14 cellular contexts compared by ENCODE assay signal in genomic region chr3:172467170-172467824, GRCh38. TPM values are rescaled to one million over a fixed set of nuclear protein-coding genes. Genes with fewer than 3 reads are reported as not detected.
DNase-seq lines count a peak whose midpoint lies in the region; ATAC-seq, FAIRE-seq and TF ChIP-seq lines count a peak whose summit lies in the region.
"Had no signal": no experiment of that assay in that cellular context is flagged by ENCODE, and none has a peak within 500 bp of the region (broad histone marks: within the 10 kb centered on the region; RNA-seq: fewer than 3 reads in every experiment).

No MANE protein-coding gene starts in this region.

- dilution Hi-C loops in endothelial cell of umbilical vein (cut with MboI; ENCODE audit: extremely low pct_ligation_motif_present, low sequenced_read_pairs): no loop called here

- peak; percentile 90 for FAIRE-seq in endothelial cell of umbilical vein (lab: Jason Lieb, UNC)
- FAIRE-seq: pancreas had no signal

- H4K20me1 ChIP-seq in endothelial cell of umbilical vein (replicated peaks; ENCODE audit: control insufficient read depth, extremely low read depth, insufficient read depth, low read length): no peaks in the 10 kb centered on the region
- no peaks in the 10 kb centered on the region for H4K20me1 ChIP-seq in OCI-LY7 (ENCODE audit: insufficient read depth, low read length)

- H3K9me3 ChIP-seq in MG63 (peaks cover 6% of the 10 kb centered on the region), endothelial cell of umbilical vein (replicated peaks; ENCODE audit: control insufficient read depth, insufficient read depth, low read length) (no peaks in the 10 kb centered on the region), OCI-LY7 (ENCODE audit: low read length) (no peaks in the 10 kb centered on the region)
- H3K9me3 ChIP-seq: pancreas had no signal

- H3K4me3 ChIP-seq in MG63 (no peak overlapping the region), endothelial cell of umbilical vein (replicated peaks in 1 of 3; ENCODE audit: insufficient read depth in 1 of 3, low read depth in 1 of 3, low read length in 3 of 3) (no peak overlapping the region), OCI-LY7 (ENCODE audit: low read depth, low read length, poor library complexity, severe bottlenecking) (no peak overlapping the region)
- H3K4me3 ChIP-seq: left ventricle myocardium inferior, pancreas had no signal

- H3K27me3 ChIP-seq in MG63 (no peaks in the 10 kb centered on the region), endothelial cell of umbilical vein (ENCODE audit: control insufficient read depth in 2 of 2, insufficient read depth in 2 of 2, low read length in 2 of 2) (no peaks in the 10 kb centered on the region)
- H3K27me3 ChIP-seq: pancreas had no signal

- ATAC-seq in GM18873 (IDR thresholded peaks at IDR 0.05; ENCODE audit: low FRiP score, unreplicated experiment) (no peak), GM18505 (IDR thresholded peaks at IDR 0.05; ENCODE audit: unreplicated experiment) (no peak), GM19452 (IDR thresholded peaks at IDR 0.05; ENCODE audit: unreplicated experiment) (no peak)

- no peak for TF ChIP-seq POLR2A in endothelial cell of umbilical vein (IDR thresholded peaks at IDR 0.05; ENCODE audit: low read depth, low read length)
- no peak for TF ChIP-seq POLR2A in GM18505 (IDR thresholded peaks at IDR 0.05; ENCODE audit: borderline replicate concordance, extremely low read depth, insufficient read depth, insufficient read length)

- H3K79me2 ChIP-seq in endothelial cell of umbilical vein (ENCODE audit: control insufficient read depth, insufficient read depth, low read length): no peaks in the 10 kb centered on the region
- H3K79me2 ChIP-seq in OCI-LY7 (ENCODE audit: insufficient read depth, low read depth, low read length): no peaks in the 10 kb centered on the region

- peak overlapping the region; percentile 51 for H2AFZ ChIP-seq in endothelial cell of umbilical vein (ENCODE audit: low read depth, low read length)
- no peak overlapping the region for H2AFZ ChIP-seq in OCI-LY7 (ENCODE audit: low read length)

- TF ChIP-seq CTCF in endothelial cell of umbilical vein (IDR thresholded peaks at IDR 0.05; ENCODE audit: extremely low read depth in 1 of 2, insufficient read depth in 1 of 2, low read depth in 1 of 2, low read length in 2 of 2) (no peak), OCI-LY7 (conservative IDR thresholded peaks at IDR 0.05; ENCODE audit: low read length) (no peak)

- H3K27ac ChIP-seq in endothelial cell of umbilical vein (ENCODE audit: insufficient read depth, low read depth, low read length) (peak overlapping the region; percentile 36), OCI-LY7 (ENCODE audit: low read depth, low read length, poor library complexity, severe bottlenecking) (no peak overlapping the region)
- H3K27ac ChIP-seq: left ventricle myocardium inferior, pancreas had no signal

- H3K36me3 ChIP-seq in MG63: no peaks in the 10 kb centered on the region
- H3K36me3 ChIP-seq in endothelial cell of umbilical vein (ENCODE audit: control insufficient read depth in 2 of 2, extremely low read depth in 1 of 2, insufficient read depth in 2 of 2, low read length in 2 of 2): no peaks in the 10 kb centered on the region
- H3K36me3 ChIP-seq in OCI-LY7 (ENCODE audit: insufficient read depth, low read length): no peaks in the 10 kb centered on the region
- H3K36me3 ChIP-seq: left ventricle myocardium inferior, pancreas had no signal

- H3K4me1 ChIP-seq in endothelial cell of umbilical vein (ENCODE audit: control insufficient read depth, extremely low read depth, insufficient read depth, low read length) (peaks cover 23% of the 10 kb centered on the region), OCI-LY7 (ENCODE audit: insufficient read depth, low read length, poor library complexity, severe bottlenecking) (no peaks in the 10 kb centered on the region)
- H3K4me1 ChIP-seq: left ventricle myocardium inferior, pancreas had no signal

- no peak overlapping the region for H3K9ac ChIP-seq in endothelial cell of umbilical vein (replicated peaks; ENCODE audit: extremely low read depth, insufficient read depth, low read length)

- no peaks in the 10 kb centered on the region for H3K9me2 ChIP-seq in OCI-LY7 (ENCODE audit: insufficient read depth, low read length)

- CTCF ChIA-PET in endothelial cell of umbilical vein (lab: Charles Lee) (interaction anchor here (0.9 to 2.8 kb wide), 4 partner anchors 10 to 129 kb away, joined by 3 to 18 read pairs (median 5); no protein-coding TSS in a partner anchor), OCI-LY7 (lab: Charles Lee; ENCODE audit: unreplicated experiment) (no interaction called here)

- peak; percentile 13 for DNase-seq in ELF-1 (ENCODE audit: low read depth, low spot score)
- peak; percentile 46 for DNase-seq in MG63
- peak; percentile 91 for DNase-seq in endothelial cell of umbilical vein (ENCODE audit: low read depth, low spot score)
- DNase-seq in non-pigmented ciliary epithelial cell (ENCODE audit: low read depth): peak; percentile 43
- no peak for DNase-seq in OCI-LY7 (ENCODE audit: low spot score)
- DNase-seq: activated CD4-positive, alpha-beta T cell treated with anti-CD3 and anti-CD28 coated beads for 4 hours; activated effector memory CD4-positive, alpha-beta T cell treated with Interleukin-2 at 50 U/mL for 16 hours; COR-L47; left ventricle myocardium inferior; NCI-H774; pancreas had no signal

- POLR2A ChIA-PET in endothelial cell of umbilical vein (lab: Charles Lee): no interaction called here
- POLR2A ChIA-PET in OCI-LY7 (lab: Charles Lee): interaction anchor here (0.6 to 0.7 kb wide), 3 partner anchors 12 to 700 kb away, joined by 3 read pairs; no protein-coding TSS in a partner anchor

- intact Hi-C loops in endothelial cell of umbilical vein (cut with micrococcal nuclease): loop anchor here (1.0 kb wide), 1 partner anchor 10 kb away; no protein-coding TSS in a partner anchor
- intact Hi-C loops in OCI-LY7 (cut with micrococcal nuclease; ENCODE audit: unreplicated experiment): no loop called here

- no TSS peak for BruUV-seq in endothelial cell of umbilical vein (replicated peaks; lab: Mats Ljungman, UMichigan)
- no TSS peak for BruUV-seq in OCI-LY7 (replicated peaks; lab: Mats Ljungman, UMichigan)

- no peaks in the 10 kb centered on the region for H3K9me1 ChIP-seq in endothelial cell of umbilical vein (replicated peaks; ENCODE audit: control insufficient read depth, extremely low read depth, insufficient read depth, low read length)

- peak overlapping the region; percentile 37 for H3K4me2 ChIP-seq in endothelial cell of umbilical vein (ENCODE audit: insufficient read depth, low read length)
- H3K4me2 ChIP-seq in OCI-LY7 (ENCODE audit: low read length): no peak overlapping the region

TF ChIP-seq in endothelial cell of umbilical vein, 7 proteins besides CTCF, POLR2A, EP300 and RAD21:
- TF ChIP-seq JUN (IDR thresholded peaks at IDR 0.05; ENCODE audit: borderline replicate concordance, insufficient read depth, insufficient read length, low read depth) (peak; percentile 89), MAX (IDR thresholded peaks at IDR 0.05; ENCODE audit: insufficient read depth, insufficient read length) (no peak), FOS (IDR thresholded peaks at IDR 0.05; ENCODE audit: borderline replicate concordance, insufficient read depth, low read length) (peak; percentile 92), MYC (IDR thresholded peaks at IDR 0.05; ENCODE audit: low read depth, low read length) (no peak), POLR2AphosphoS5 (IDR thresholded peaks at IDR 0.05; ENCODE audit: insufficient read depth, low read depth, low read length) (no peak)

RNA-seq across cellular contexts. Expression of gene GHSR, which starts 19.0 kb away (rescaled TPM):
- total RNA-seq in MG63 (2014; rRNA removed; shearing (Covaris generic); ENCODE audit: low replicate concordance): not detected in 2 replicates
- total RNA-seq in endothelial cell of umbilical vein: not detected in 2 replicates
- not detected in 2 replicates for polyA plus RNA-seq in endothelial cell of umbilical vein
- polyA plus RNA-seq in endothelial cell of umbilical vein (2011; cell fraction: cytosol; rRNA removed): not detected in 2 replicates
- not detected in 2 replicates for polyA plus RNA-seq in endothelial cell of umbilical vein (2011; cell fraction: nucleus; rRNA removed)
- polyA plus RNA-seq in endothelial cell of umbilical vein (2012): not detected in 2 replicates
- not detected in 2 replicates for polyA minus RNA-seq in endothelial cell of umbilical vein
- not detected for polyA minus RNA-seq in endothelial cell of umbilical vein (2011; cell fraction: cytosol; rRNA and poly(A)+ RNA removed)
- polyA minus RNA-seq in endothelial cell of umbilical vein (2011; cell fraction: nucleus; rRNA and poly(A)+ RNA removed): not detected in 2 replicates
- not detected in 2 replicates for total RNA-seq in OCI-LY7 (2014; rRNA removed; shearing (Covaris generic))
- not detected in 2 replicates for total RNA-seq in OCI-LY7 (2022)
- total RNA-seq: left ventricle myocardium inferior had no signal

RNA-seq across cellular contexts. Expression of gene TNFSF10, which starts 55.9 kb away (rescaled TPM):
- total RNA-seq in MG63 (2014; rRNA removed; shearing (Covaris generic); ENCODE audit: low replicate concordance): not detected in 2 replicates
- 18.5 and 31.2 TPM in 2 replicates for total RNA-seq in endothelial cell of umbilical vein
- 35.6 and 55.0 TPM in 2 replicates for polyA plus RNA-seq in endothelial cell of umbilical vein
- polyA plus RNA-seq in endothelial cell of umbilical vein (2011; cell fraction: cytosol; rRNA removed): 41.6 and 43.6 TPM in 2 replicates
- polyA plus RNA-seq in endothelial cell of umbilical vein (2011; cell fraction: nucleus; rRNA removed): 20.3 and 25.2 TPM in 2 replicates
- 18.1 and 23.7 TPM in 2 replicates for polyA plus RNA-seq in endothelial cell of umbilical vein (2012)
- polyA minus RNA-seq in endothelial cell of umbilical vein: 82.8 and 95.4 TPM in 2 replicates
- polyA minus RNA-seq in endothelial cell of umbilical vein (2011; cell fraction: cytosol; rRNA and poly(A)+ RNA removed): not detected
- 40.0 and 41.3 TPM in 2 replicates for polyA minus RNA-seq in endothelial cell of umbilical vein (2011; cell fraction: nucleus; rRNA and poly(A)+ RNA removed)
- 3.5 and 5.1 TPM in 2 replicates for total RNA-seq in OCI-LY7 (2014; rRNA removed; shearing (Covaris generic))
- 5.2 and 6.8 TPM in 2 replicates for total RNA-seq in OCI-LY7 (2022)
